14 cellular contexts compared by ENCODE assay signal in the genomic region with DNA sequence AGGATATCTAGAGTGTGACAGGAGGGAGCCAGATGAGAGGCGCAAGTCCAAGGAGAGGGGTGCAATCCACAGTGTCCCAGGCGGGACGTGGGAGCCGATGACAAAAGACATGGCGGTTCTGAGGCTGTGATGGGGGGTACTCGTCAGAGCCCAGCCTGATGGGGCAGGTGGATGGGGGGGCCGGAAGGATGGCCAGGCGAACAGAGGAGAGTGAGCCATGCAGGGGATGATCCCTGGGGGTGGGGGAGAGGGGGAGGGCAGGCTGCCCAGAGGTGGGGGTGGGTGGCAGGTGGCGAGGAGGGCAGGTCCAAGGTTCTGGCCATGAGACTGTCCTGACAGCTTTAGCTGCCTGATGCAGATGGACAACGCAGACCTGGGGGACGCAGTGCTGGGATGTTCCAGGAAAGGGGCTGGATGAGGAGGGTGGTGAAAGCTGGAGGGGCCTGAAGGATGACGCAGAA. TPM values are rescaled to one million over a fixed set of nuclear protein-coding genes. Genes with fewer than 3 reads are reported as not detected.
DNase-seq lines count a peak whose midpoint lies in the region; ATAC-seq and TF ChIP-seq lines count a peak whose summit lies in the region.
"Had no signal": no experiment of that assay in that cellular context is flagged by ENCODE, and none has a peak within 500 bp of the region (broad histone marks: within the 10 kb centered on the region; RNA-seq: fewer than 3 reads in every experiment).

No MANE protein-coding gene starts in this region.

- peaks cover 9 to 12% of the 10 kb centered on the region in 2 donors for H3K4me1 Mint-ChIP-seq in natural killer cell treated with Interleukin-12 subunit alpha and Interleukin-12 subunit beta and Interleukin-15 and Interleukin-18, amount 100 ng/mL, for 72 hours (ENCODE audit: low read depth in 2 of 2)
- H3K4me1 Mint-ChIP-seq in natural killer cell = peaks cover 6 to 14% of the 10 kb centered on the region in 2 donors
- peaks cover 9% of the 10 kb centered on the region for H3K4me1 Mint-ChIP-seq in activated T-helper 17 cell treated with anti-CD3 and anti-CD28 coated beads, Interleukin-2, amount 50 U/mL, for 72 hours

- intact Hi-C loops in natural killer cell (cut with micrococcal nuclease) (loop anchor here (10.0 kb wide), 1 partner anchor 203 kb away; no protein-coding TSS in a partner anchor), aorta (cut with DNase I) (no loop called here)

- 96% methylated on average over 12 of the region's 12 CpGs for WGBS in mesenchymal stem cell
- WGBS in aorta, 2 donors = 90 to 91% methylated on average over 12 of the region's 12 CpGs

- no peak overlapping the region for H3K9ac ChIP-seq in mesenchymal stem cell (ENCODE audit: low read length)

- H4K91ac ChIP-seq in mesenchymal stem cell (ENCODE audit: low read length) = peak overlapping the region; percentile 36

- no peaks in the 10 kb centered on the region for H3K79me1 ChIP-seq in mesenchymal stem cell (replicated peaks; ENCODE audit: low read length, poor library complexity, severe bottlenecking)

- H3K4me3 Mint-ChIP-seq in natural killer cell treated with Interleukin-12 subunit alpha and Interleukin-12 subunit beta and Interleukin-15 and Interleukin-18, amount 100 ng/mL, for 72 hours = no peak overlapping the region
- no peak overlapping the region for H3K4me3 Mint-ChIP-seq in natural killer cell
- H3K4me3 Mint-ChIP-seq in activated T-helper 17 cell treated with anti-CD3 and anti-CD28 coated beads, Interleukin-2, amount 50 U/mL, for 72 hours = no peak overlapping the region
- H3K4me3 Mint-ChIP-seq: activated naive CD8-positive, alpha-beta T cell; activated T-cell treated with anti-CD3 and anti-CD28 coated beads, Interleukin-2, amount 50 U/mL, for 4 hours; neural crest cell had no signal

- H4K8ac ChIP-seq in mesenchymal stem cell (ENCODE audit: low read length) = no peak overlapping the region

- H3K36me3 ChIP-seq in mesenchymal stem cell (ENCODE audit: control insufficient read depth in 1 of 2, insufficient read depth in 2 of 2, low read depth in 1 of 2, low read length in 2 of 2) (no peaks in the 10 kb centered on the region), aorta (ENCODE audit: control insufficient read depth in 1 of 2, insufficient read depth in 2 of 2, low read length in 1 of 2) (no peaks in the 10 kb centered on the region)
- H3K36me3 ChIP-seq: breast epithelium had no signal

- peak; percentile 28 for DNase-seq in natural killer cell treated with Interleukin-12 subunit alpha and Interleukin-12 subunit beta and Interleukin-15 and Interleukin-18, amount 100 ng/mL, for 72 hours (ENCODE audit: low spot score)
- DNase-seq in natural killer cell (no peak), mesenchymal stem cell (no peak), aorta (peak; percentile 40 to 67), DMS53 (lab: John Stamatoyannopoulos, UW) (no peak), NAMALWA (ENCODE audit: low spot score) (no peak), ACHN (no peak)
- DNase-seq: activated CD4-positive, CD25-positive, alpha-beta regulatory T cell treated with anti-CD3 and anti-CD28 coated beads, Interleukin-2, amount 50 U/mL, for 72 hours; activated T-cell treated with anti-CD3 and anti-CD28 coated beads, Interleukin-2, amount 50 U/mL, for 4 hours; testis had no signal

- peaks cover 18% of the 10 kb centered on the region for H3K4me1 ChIP-seq in mesenchymal stem cell (ENCODE audit: control insufficient read depth, insufficient read depth, low read depth, low read length)
- no peaks in the 10 kb centered on the region for H3K4me1 ChIP-seq in aorta (ENCODE audit: control insufficient read depth in 1 of 2, insufficient read depth in 2 of 2, low read length in 2 of 2)

- H3K23ac ChIP-seq in mesenchymal stem cell (ENCODE audit: low read length in 2 of 2) = no peak overlapping the region

- H3K4ac ChIP-seq in mesenchymal stem cell (ENCODE audit: low read depth in 1 of 2, low read length in 2 of 2) = no peak overlapping the region

- H2AK5ac ChIP-seq in mesenchymal stem cell (ENCODE audit: low read length, severe bottlenecking) = no peak overlapping the region

- H2BK5ac ChIP-seq in mesenchymal stem cell (ENCODE audit: low read depth, low read length, poor library complexity, severe bottlenecking) = no peak overlapping the region

- no peak for TF ChIP-seq CTCF in natural killer cell (IDR thresholded peaks at IDR 0.05)

- no peak overlapping the region for H2BK120ac ChIP-seq in mesenchymal stem cell (ENCODE audit: low read depth, low read length)

- H2BK12ac ChIP-seq in mesenchymal stem cell (ENCODE audit: low read length in 2 of 2) = peak overlapping the region in 1 of 2 experiments; percentile 32

- peak overlapping the region in 1 of 2 donors; percentile 26 for H3K27ac Mint-ChIP-seq in natural killer cell treated with Interleukin-12 subunit alpha and Interleukin-12 subunit beta and Interleukin-15 and Interleukin-18, amount 100 ng/mL, for 72 hours
- H3K27ac Mint-ChIP-seq in natural killer cell = peak overlapping the region in 1 of 2 donors; percentile 68
- peak overlapping the region; percentile 17 for H3K27ac Mint-ChIP-seq in activated T-helper 17 cell treated with anti-CD3 and anti-CD28 coated beads, Interleukin-2, amount 50 U/mL, for 72 hours
- H3K27ac Mint-ChIP-seq: activated naive CD8-positive, alpha-beta T cell had no signal

- no peak overlapping the region for H2AFZ ChIP-seq in mesenchymal stem cell (ENCODE audit: low read depth, low read length)

- no peaks in the 10 kb centered on the region for H3K36me3 Mint-ChIP-seq in natural killer cell treated with Interleukin-12 subunit alpha and Interleukin-12 subunit beta and Interleukin-15 and Interleukin-18, amount 100 ng/mL, for 72 hours
- no peaks in the 10 kb centered on the region for H3K36me3 Mint-ChIP-seq in natural killer cell
- H3K36me3 Mint-ChIP-seq in activated T-helper 17 cell treated with anti-CD3 and anti-CD28 coated beads, Interleukin-2, amount 50 U/mL, for 72 hours (ENCODE audit: low read depth) = no peaks in the 10 kb centered on the region

- H3K27me3 ChIP-seq in mesenchymal stem cell (ENCODE audit: control insufficient read depth in 1 of 2, insufficient read depth in 1 of 2, low read length in 2 of 2) (no peaks in the 10 kb centered on the region), aorta (ENCODE audit: control insufficient read depth in 1 of 2, insufficient read depth in 2 of 2, low read length in 1 of 2) (no peaks in the 10 kb centered on the region)
- H3K27me3 ChIP-seq: breast epithelium, testis had no signal

- no peak overlapping the region for H3K4me3 ChIP-seq in mesenchymal stem cell (ENCODE audit: insufficient read depth in 1 of 2, low read depth in 1 of 2, low read length in 2 of 2)
- H3K4me3 ChIP-seq in aorta (ENCODE audit: low read length in 2 of 2) = no peak overlapping the region
- H3K4me3 ChIP-seq: breast epithelium, testis had no signal

- no peaks in the 10 kb centered on the region for H3K9me3 ChIP-seq in mesenchymal stem cell (ENCODE audit: control insufficient read depth, low read length)
- no peaks in the 10 kb centered on the region for H3K9me3 ChIP-seq in aorta (ENCODE audit: control insufficient read depth, low read length)
- H3K9me3 ChIP-seq: breast epithelium, testis had no signal

- ATAC-seq in natural killer cell treated with Interleukin-12 subunit alpha and Interleukin-12 subunit beta and Interleukin-15 and Interleukin-18, amount 100 ng/mL, for 72 hours = no peak
- ATAC-seq in natural killer cell (no peak), aorta (ENCODE audit: low FRiP score) (no peak)
- ATAC-seq in activated T-helper 17 cell treated with anti-CD3 and anti-CD28 coated beads, Interleukin-2, amount 50 U/mL, for 72 hours (replicated peaks) = no peak

- peaks cover 6 to 11% of the 10 kb centered on the region in 2 donors for H3K27me3 Mint-ChIP-seq in natural killer cell treated with Interleukin-12 subunit alpha and Interleukin-12 subunit beta and Interleukin-15 and Interleukin-18, amount 100 ng/mL, for 72 hours
- peaks cover 9 to 14% of the 10 kb centered on the region in 2 donors for H3K27me3 Mint-ChIP-seq in natural killer cell (ENCODE audit: low read depth in 2 of 2)
- H3K27me3 Mint-ChIP-seq in activated T-helper 17 cell treated with anti-CD3 and anti-CD28 coated beads, Interleukin-2, amount 50 U/mL, for 72 hours = peaks cover 8% of the 10 kb centered on the region

- H3K14ac ChIP-seq in mesenchymal stem cell (ENCODE audit: low read length in 2 of 2) = peak overlapping the region in 1 of 2 experiments; percentile 36

- in situ Hi-C loops in ACHN (cut with HindIII; ENCODE audit: low pct_ligation_motif_present, low pct_unique_long_range_greater_than_20kb, low sequenced_read_pairs) = no loop called here

- H2BK15ac ChIP-seq in mesenchymal stem cell (ENCODE audit: low read depth, poor library complexity, severe bottlenecking) = peak overlapping the region; percentile 15

- H3K18ac ChIP-seq in mesenchymal stem cell (ENCODE audit: low read depth in 1 of 2, low read length in 2 of 2) = peak overlapping the region in 1 of 2 experiments; percentile 30

- H3K4me2 ChIP-seq in mesenchymal stem cell (ENCODE audit: low read length, poor library complexity, severe bottlenecking) = no peak overlapping the region

- H3K27ac ChIP-seq in mesenchymal stem cell (ENCODE audit: low read length, poor library complexity, severe bottlenecking) (no peak overlapping the region), aorta (ENCODE audit: low read depth in 1 of 2, low read length in 2 of 2) (no peak overlapping the region)
- H3K27ac ChIP-seq: breast epithelium, testis had no signal

- no peaks in the 10 kb centered on the region for H3K9me3 Mint-ChIP-seq in natural killer cell treated with Interleukin-12 subunit alpha and Interleukin-12 subunit beta and Interleukin-15 and Interleukin-18, amount 100 ng/mL, for 72 hours
- no peaks in the 10 kb centered on the region for H3K9me3 Mint-ChIP-seq in natural killer cell
- H3K9me3 Mint-ChIP-seq in activated T-helper 17 cell treated with anti-CD3 and anti-CD28 coated beads, Interleukin-2, amount 50 U/mL, for 72 hours = no peaks in the 10 kb centered on the region
- H3K9me3 Mint-ChIP-seq: activated T-cell treated with anti-CD3 and anti-CD28 coated beads, Interleukin-2, amount 50 U/mL, for 4 hours; neural crest cell had no signal

RNA-seq across cellular contexts. Expression of a gene that starts 8.8 kb away (rescaled TPM):
- not detected for total RNA-seq in natural killer cell treated with Interleukin-12 subunit alpha and Interleukin-12 subunit beta and Interleukin-15 and Interleukin-18, amount 100 ng/mL, for 72 hours
- total RNA-seq in natural killer cell (under 1 TPM; 0.05 to 0.09 (median 0.07) TPM), aorta (100 to 1,000 TPM in 1 of 2 donors, 10 to 100 TPM in 1; 86.8 to 160 TPM)
- under 1 TPM in 1 of 2 donors, not detected in 1; 0.02 TPM for total RNA-seq in activated T-helper 17 cell treated with anti-CD3 and anti-CD28 coated beads, Interleukin-2, amount 50 U/mL, for 72 hours
- polyA plus RNA-seq in mesenchymal stem cell (2013, experiment 1 of 2) = 12.4 TPM
- 11.3 TPM for polyA plus RNA-seq in mesenchymal stem cell (2013, experiment 2 of 2)
- 10 to 100 TPM; 10.6 to 45.1 TPM for polyA plus RNA-seq in aorta

Comparison
In these comparisons a context has a peak if more than half of its experiments do, and no peak if none do; other contexts are left out.
1. DNase-seq: peak in natural killer cell treated with Interleukin-12 subunit alpha and Interleukin-12 subunit beta and Interleukin-15 and Interleukin-18, amount 100 ng/mL, for 72 hours (single experiment) and aorta (2 of 2); none in natural killer cell (single experiment), mesenchymal stem cell (single experiment), DMS53 (single experiment), NAMALWA (single experiment) and ACHN (single experiment).
2. RNA of a gene that starts 8.8 kb away (total RNA-seq): 86.8 to 160 TPM in aorta; 0.05 to 0.09 TPM in natural killer cell, 0.02 TPM in activated T-helper 17 cell treated with anti-CD3 and anti-CD28 coated beads, Interleukin-2, amount 50 U/mL, for 72 hours and not detected in natural killer cell treated with Interleukin-12 subunit alpha and Interleukin-12 subunit beta and Interleukin-15 and Interleukin-18, amount 100 ng/mL, for 72 hours; every median in the first group is over 10 times any median in the second.